1 cellular context compared by ENCODE assay signal in the genomic region with DNA sequence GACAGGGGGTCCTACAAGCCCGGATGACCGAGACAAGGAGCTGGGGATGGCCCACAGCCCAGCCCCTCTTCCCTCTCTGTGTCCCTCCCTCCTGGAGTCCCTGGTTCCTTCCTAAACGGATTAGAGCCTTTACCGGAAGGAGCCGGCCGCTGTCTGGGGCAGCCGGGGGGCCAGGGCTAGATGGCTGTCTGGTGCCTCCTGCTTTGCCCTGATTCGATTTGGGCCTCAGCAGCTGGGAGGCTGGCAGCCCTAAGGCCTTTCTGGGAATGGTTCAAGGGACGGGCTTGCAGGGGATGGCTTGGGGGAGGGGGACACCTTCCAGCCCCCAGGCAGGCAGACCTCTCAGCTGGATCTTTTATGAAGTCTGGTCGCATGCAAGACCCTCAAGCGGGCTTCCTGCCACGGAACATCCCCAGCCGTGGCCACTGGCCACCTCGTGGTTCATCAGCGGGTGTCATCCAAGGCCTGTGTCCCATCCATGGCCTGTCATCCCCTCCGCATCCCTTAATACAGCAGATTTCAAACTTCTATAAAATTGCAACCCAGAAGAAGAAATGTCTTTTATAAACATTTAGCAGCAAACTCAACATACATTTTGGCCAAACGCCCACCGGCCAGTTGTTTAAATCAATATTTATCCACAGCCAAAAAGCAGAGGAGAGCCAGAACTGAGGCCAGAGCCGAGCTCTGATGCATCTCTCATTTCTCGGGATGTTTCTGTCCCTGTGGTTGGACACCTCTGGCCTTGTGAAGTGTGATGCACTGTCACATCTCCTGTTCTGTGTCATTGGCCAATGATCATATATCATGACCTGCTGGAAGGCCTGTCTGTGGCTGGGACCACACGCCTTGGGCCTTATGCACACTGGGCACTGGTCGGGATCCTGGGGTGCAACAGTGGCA.
TF ChIP-seq lines count a peak whose summit lies in the region.

No MANE protein-coding gene starts in this region.

TF ChIP-seq in HCT116, 20 proteins besides CTCF, POLR2A, EP300 and RAD21:
- TF ChIP-seq, protein P1, sequence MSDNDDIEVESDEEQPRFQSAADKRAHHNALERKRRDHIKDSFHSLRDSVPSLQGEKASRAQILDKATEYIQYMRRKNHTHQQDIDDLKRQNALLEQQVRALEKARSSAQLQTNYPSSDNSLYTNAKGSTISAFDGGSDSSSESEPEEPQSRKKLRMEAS (IDR thresholded peaks at IDR 0.05), result no peak
- TF ChIP-seq CEBPB (IDR thresholded peaks at IDR 0.05; ENCODE audit: low read depth) (no peak), ZFX (IDR thresholded peaks at IDR 0.05) (no peak), SRF (IDR thresholded peaks at IDR 0.05; ENCODE audit: low read depth) (no peak), EZH2 (IDR thresholded peaks at IDR 0.05) (no peak), FOSL1 (IDR thresholded peaks at IDR 0.05; ENCODE audit: low read depth) (no peak), EZH2phosphoT487 (IDR thresholded peaks at IDR 0.05; ENCODE audit: borderline replicate concordance) (no peak), ZNF274 (IDR thresholded peaks at IDR 0.05; ENCODE audit: low read depth, low read length) (no peak), SIN3A (IDR thresholded peaks at IDR 0.05; ENCODE audit: low read depth) (no peak), YY1 (IDR thresholded peaks at IDR 0.05; ENCODE audit: extremely low read depth, insufficient replicate concordance, low read depth, low read length) (no peak), SP1 (IDR thresholded peaks at IDR 0.05; ENCODE audit: low read depth) (no peak), JUND (IDR thresholded peaks at IDR 0.05) (no peak), TCF7L2 (IDR thresholded peaks at IDR 0.05; ENCODE audit: borderline replicate concordance, extremely low read depth, insufficient read depth, insufficient read length) (no peak)
- TF ChIP-seq, protein P2, sequence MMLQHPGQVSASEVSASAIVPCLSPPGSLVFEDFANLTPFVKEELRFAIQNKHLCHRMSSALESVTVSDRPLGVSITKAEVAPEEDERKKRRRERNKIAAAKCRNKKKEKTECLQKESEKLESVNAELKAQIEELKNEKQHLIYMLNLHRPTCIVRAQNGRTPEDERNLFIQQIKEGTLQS (IDR thresholded peaks at IDR 0.05), result no peak
- TF ChIP-seq, protein P3, sequence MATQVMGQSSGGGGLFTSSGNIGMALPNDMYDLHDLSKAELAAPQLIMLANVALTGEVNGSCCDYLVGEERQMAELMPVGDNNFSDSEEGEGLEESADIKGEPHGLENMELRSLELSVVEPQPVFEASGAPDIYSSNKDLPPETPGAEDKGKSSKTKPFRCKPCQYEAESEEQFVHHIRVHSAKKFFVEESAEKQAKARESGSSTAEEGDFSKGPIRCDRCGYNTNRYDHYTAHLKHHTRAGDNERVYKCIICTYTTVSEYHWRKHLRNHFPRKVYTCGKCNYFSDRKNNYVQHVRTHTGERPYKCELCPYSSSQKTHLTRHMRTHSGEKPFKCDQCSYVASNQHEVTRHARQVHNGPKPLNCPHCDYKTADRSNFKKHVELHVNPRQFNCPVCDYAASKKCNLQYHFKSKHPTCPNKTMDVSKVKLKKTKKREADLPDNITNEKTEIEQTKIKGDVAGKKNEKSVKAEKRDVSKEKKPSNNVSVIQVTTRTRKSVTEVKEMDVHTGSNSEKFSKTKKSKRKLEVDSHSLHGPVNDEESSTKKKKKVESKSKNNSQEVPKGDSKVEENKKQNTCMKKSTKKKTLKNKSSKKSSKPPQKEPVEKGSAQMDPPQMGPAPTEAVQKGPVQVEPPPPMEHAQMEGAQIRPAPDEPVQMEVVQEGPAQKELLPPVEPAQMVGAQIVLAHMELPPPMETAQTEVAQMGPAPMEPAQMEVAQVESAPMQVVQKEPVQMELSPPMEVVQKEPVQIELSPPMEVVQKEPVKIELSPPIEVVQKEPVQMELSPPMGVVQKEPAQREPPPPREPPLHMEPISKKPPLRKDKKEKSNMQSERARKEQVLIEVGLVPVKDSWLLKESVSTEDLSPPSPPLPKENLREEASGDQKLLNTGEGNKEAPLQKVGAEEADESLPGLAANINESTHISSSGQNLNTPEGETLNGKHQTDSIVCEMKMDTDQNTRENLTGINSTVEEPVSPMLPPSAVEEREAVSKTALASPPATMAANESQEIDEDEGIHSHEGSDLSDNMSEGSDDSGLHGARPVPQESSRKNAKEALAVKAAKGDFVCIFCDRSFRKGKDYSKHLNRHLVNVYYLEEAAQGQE (IDR thresholded peaks at IDR 0.05; ENCODE audit: low read depth), result no peak
- TF ChIP-seq, protein P4, sequence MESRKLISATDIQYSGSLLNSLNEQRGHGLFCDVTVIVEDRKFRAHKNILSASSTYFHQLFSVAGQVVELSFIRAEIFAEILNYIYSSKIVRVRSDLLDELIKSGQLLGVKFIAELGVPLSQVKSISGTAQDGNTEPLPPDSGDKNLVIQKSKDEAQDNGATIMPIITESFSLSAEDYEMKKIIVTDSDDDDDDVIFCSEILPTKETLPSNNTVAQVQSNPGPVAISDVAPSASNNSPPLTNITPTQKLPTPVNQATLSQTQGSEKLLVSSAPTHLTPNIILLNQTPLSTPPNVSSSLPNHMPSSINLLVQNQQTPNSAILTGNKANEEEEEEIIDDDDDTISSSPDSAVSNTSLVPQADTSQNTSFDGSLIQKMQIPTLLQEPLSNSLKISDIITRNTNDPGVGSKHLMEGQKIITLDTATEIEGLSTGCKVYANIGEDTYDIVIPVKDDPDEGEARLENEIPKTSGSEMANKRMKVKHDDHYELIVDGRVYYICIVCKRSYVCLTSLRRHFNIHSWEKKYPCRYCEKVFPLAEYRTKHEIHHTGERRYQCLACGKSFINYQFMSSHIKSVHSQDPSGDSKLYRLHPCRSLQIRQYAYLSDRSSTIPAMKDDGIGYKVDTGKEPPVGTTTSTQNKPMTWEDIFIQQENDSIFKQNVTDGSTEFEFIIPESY (IDR thresholded peaks at IDR 0.05; ENCODE audit: extremely low read depth, insufficient replicate concordance, low read length), result no peak
